Comparison of ENCODE assay signal across 29 cellular contexts in the genomic region with DNA sequence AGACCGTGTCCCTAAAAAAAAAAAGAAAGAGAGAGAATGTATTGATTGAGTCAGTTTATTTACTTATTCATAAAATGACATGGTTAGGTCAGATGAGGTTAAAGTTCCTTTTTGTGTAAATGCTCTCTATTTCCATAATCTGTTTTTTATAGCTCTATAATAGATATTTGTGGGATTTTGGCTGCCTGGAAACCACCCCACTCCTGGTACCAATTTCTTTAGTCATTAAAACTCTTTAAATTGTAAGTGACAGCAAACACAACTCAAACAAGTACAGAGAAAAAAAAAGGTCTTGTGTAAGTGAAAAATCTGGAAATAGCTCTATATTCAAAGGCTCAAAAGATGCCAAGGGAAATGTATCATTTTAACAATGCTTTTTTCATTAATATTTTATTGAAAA.
"Had no signal": no experiment of that assay in that cellular context is flagged by ENCODE, and none has a peak within 500 bp of the region (broad histone marks: within the 10 kb centered on the region; RNA-seq: fewer than 3 reads in every experiment).

No MANE protein-coding gene starts in this region.

- ATAC-seq: stimulated activated effector memory CD8-positive, alpha-beta T cell treated with anti-CD3 and anti-CD28 coated beads, Interleukin-12 subunit alpha, Interleukin-12 subunit beta, amount 100 ng/mL, for 72 hours; stimulated activated memory B cell treated with anti-CD40 and anti-IgM and Interleukin-4, amounts not matched to agents 10 μg/mL and 1 μg/mL and 100 μg/mL, for 72 hours; stimulated activated naive B cell treated with anti-CD40 and anti-IgM and Interleukin-4, amounts not matched to agents 10 μg/mL and 1 μg/mL and 100 μg/mL, for 72 hours; stimulated activated naive CD8-positive, alpha-beta T cell treated with anti-CD3 and anti-CD28 coated beads, Interleukin-15, amount 100 ng/mL, for 72 hours; stimulated activated naive CD8-positive, alpha-beta T cell treated with anti-CD3 and anti-CD28 coated beads, Interleukin-15, Interleukin-2, amounts not matched to agents 100 U/mL and 50 U/mL, for 24 hours; upper lobe of right lung had no signal

- H3K36me3 Mint-ChIP-seq: stimulated activated effector memory CD8-positive, alpha-beta T cell treated with anti-CD3 and anti-CD28 coated beads, Interleukin-12 subunit alpha, Interleukin-12 subunit beta, amount 100 ng/mL, for 72 hours; stimulated activated memory B cell treated with anti-CD40 and anti-IgM and Interleukin-4, amounts not matched to agents 10 μg/mL and 1 μg/mL and 100 μg/mL, for 72 hours had no signal

- H3K9me3 ChIP-seq: testis, thyroid gland, transverse colon, upper lobe of right lung, vagina had no signal

- H3K27me3 Mint-ChIP-seq: type B pancreatic cell had no signal

- H3K27me3 ChIP-seq: stomach, suprapubic skin, testis, thyroid gland, tibial artery, tibial nerve, transverse colon, upper lobe of left lung, upper lobe of right lung, uterus, vagina had no signal

- H3K4me1 Mint-ChIP-seq: stimulated activated naive CD8-positive, alpha-beta T cell treated with anti-CD3 and anti-CD28 coated beads, Interleukin-15, amount 100 ng/mL, for 72 hours had no signal

- H3K4me1 ChIP-seq: suprapubic skin, testis, thyroid gland, tibial artery, tibial nerve, transverse colon, upper lobe of left lung, upper lobe of right lung, uterus, vagina had no signal

- H3K9me3 Mint-ChIP-seq: stimulated activated effector memory CD8-positive, alpha-beta T cell treated with anti-CD3 and anti-CD28 coated beads, Interleukin-12 subunit alpha, Interleukin-12 subunit beta, amount 100 ng/mL, for 72 hours; stimulated activated naive CD8-positive, alpha-beta T cell treated with anti-CD3 and anti-CD28 coated beads, Interleukin-15, amount 100 ng/mL, for 72 hours had no signal

- H3K4me3 Mint-ChIP-seq: stimulated activated effector memory CD8-positive, alpha-beta T cell treated with anti-CD3 and anti-CD28 coated beads, Interleukin-12 subunit alpha, Interleukin-12 subunit beta, amount 100 ng/mL, for 72 hours; stimulated activated memory B cell treated with anti-CD40 and anti-IgM and Interleukin-4, amounts not matched to agents 10 μg/mL and 1 μg/mL and 100 μg/mL, for 72 hours; stimulated activated naive B cell treated with anti-CD40 and anti-IgM and Interleukin-4, amounts not matched to agents 10 μg/mL and 1 μg/mL and 100 μg/mL, for 72 hours; stimulated activated naive CD8-positive, alpha-beta T cell treated with anti-CD3 and anti-CD28 coated beads, Interleukin-15, amount 100 ng/mL, for 72 hours; stimulated activated naive CD8-positive, alpha-beta T cell treated with anti-CD3 and anti-CD28 coated beads, Interleukin-15, Interleukin-2, amounts not matched to agents 100 ng/mL and 50 ng/mL, for 24 hours; type B pancreatic cell had no signal

- H3K36me3 ChIP-seq: stomach, suprapubic skin, thoracic aorta, thyroid gland, tibial artery, tibial nerve, transverse colon, upper lobe of left lung, upper lobe of right lung, uterus, vagina had no signal

- DNase-seq: stimulated activated CD4-positive, alpha-beta T cell treated with anti-CD3 and anti-CD28 coated beads, Interleukin-2, amount 100 ng/mL, for 48 hours; stimulated activated CD4-positive, alpha-beta T cell treated with anti-CD3 and anti-CD28 coated beads, Interleukin-4, amount 100 ng/mL, for 1 hour; stimulated activated CD4-positive, alpha-beta T cell treated with anti-CD3 and anti-CD28 coated beads, Interleukin-4, amount 100 ng/mL, for 24 hours; stimulated activated CD4-positive, alpha-beta T cell treated with anti-CD3 and anti-CD28 coated beads, Interleukin-4, amount 100 ng/mL, for 4 hours; stimulated activated CD8-positive, alpha-beta memory T cell treated with anti-CD3 and anti-CD28 coated beads, Interleukin-4, amount 100 ng/mL, for 48 hours; stimulated activated naive B cell treated with anti-CD40 and anti-IgM and Interleukin-4, amounts not matched to agents 10 μg/mL and 1 μg/mL and 100 μg/mL, for 72 hours; stimulated activated naive CD4-positive, alpha-beta T cell; stimulated activated naive CD4-positive, alpha-beta T cell treated with Interleukin-2 at 50 U/mL for 16 hours; stimulated activated naive CD8-positive, alpha-beta T cell treated with anti-CD3 and anti-CD28 coated beads, Interleukin-15, amount 100 ng/mL, for 72 hours; stimulated activated naive CD8-positive, alpha-beta T cell treated with anti-CD3 and anti-CD28 coated beads, Interleukin-15, Interleukin-2, amounts not matched to agents 100 U/mL and 50 U/mL, for 24 hours; stomach; substantia nigra; testis; thyroid gland; tibial artery; transverse colon; trophoblast cell; upper lobe of left lung; upper lobe of right lung; uterus had no signal

- H3K27ac Mint-ChIP-seq: stimulated activated effector memory CD8-positive, alpha-beta T cell treated with anti-CD3 and anti-CD28 coated beads, Interleukin-12 subunit alpha, Interleukin-12 subunit beta, amount 100 ng/mL, for 72 hours; stimulated activated memory B cell treated with anti-CD40 and anti-IgM and Interleukin-4, amounts not matched to agents 10 μg/mL and 1 μg/mL and 100 μg/mL, for 72 hours; stimulated activated naive B cell treated with anti-CD40 and anti-IgM and Interleukin-4, amounts not matched to agents 10 μg/mL and 1 μg/mL and 100 μg/mL, for 72 hours; stimulated activated naive CD8-positive, alpha-beta T cell treated with anti-CD3 and anti-CD28 coated beads, Interleukin-15, amount 100 ng/mL, for 72 hours; stimulated activated naive CD8-positive, alpha-beta T cell treated with anti-CD3 and anti-CD28 coated beads, Interleukin-15, Interleukin-2, amounts not matched to agents 100 ng/mL and 50 ng/mL, for 24 hours; type B pancreatic cell had no signal

- H3K4me3 ChIP-seq: stomach, suprapubic skin, testis, thoracic aorta, thyroid gland, tibial artery, tibial nerve, transverse colon, upper lobe of left lung, upper lobe of right lung, uterus, vagina had no signal

- H3K27ac ChIP-seq: stomach, suprapubic skin, testis, thoracic aorta, thyroid gland, tibial artery, tibial nerve, transverse colon, upper lobe of left lung, upper lobe of right lung, uterus, vagina had no signal

- FAIRE-seq: urothelium cell line had no signal
